In the genomic region with DNA sequence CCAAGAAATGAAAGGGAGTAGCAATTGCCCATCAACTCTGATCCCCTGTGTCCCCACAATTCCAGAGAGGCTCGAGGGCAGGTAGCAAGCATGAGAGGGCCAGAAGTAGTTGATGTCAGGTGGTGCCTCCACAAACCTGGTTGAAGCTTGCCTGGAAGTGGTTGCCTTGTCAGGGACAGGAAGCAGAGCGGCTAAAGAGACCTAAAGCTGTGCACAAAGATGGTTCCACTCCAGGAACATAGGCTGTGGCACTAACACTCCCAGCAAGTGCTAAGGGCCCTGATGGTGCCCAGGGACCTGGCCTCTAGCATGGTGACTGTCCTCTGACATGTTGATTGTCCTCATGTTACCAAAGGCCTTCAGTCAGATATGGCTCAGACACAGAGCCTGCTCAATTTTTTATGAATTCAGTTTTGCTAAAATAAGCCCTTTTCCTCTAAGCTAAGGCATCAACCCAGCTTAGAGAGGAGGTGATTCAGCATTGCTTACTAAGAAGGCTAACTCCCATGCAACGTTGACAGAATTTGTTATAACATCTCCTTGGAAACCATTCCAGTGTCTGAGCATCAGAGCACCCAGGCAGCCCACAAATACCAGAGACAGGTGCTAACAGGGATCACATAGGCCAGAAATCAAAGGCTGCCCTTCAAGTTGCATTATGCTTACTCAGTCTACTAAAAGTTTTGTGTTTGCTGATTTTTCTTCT, we compare ENCODE assay signal across 11 cellular contexts.
DNase-seq lines count a peak whose midpoint lies in the region; ATAC-seq and TF ChIP-seq lines count a peak whose summit lies in the region.
"Had no signal": no experiment of that assay in that cellular context is flagged by ENCODE, and none has a peak within 500 bp of the region (broad histone marks: within the 10 kb centered on the region; RNA-seq: fewer than 3 reads in every experiment).

No MANE protein-coding gene starts in this region.

- ATAC-seq in HG02571 (IDR thresholded peaks at IDR 0.05; ENCODE audit: unreplicated experiment) (no peak), GM21786 (IDR thresholded peaks at IDR 0.05; ENCODE audit: unreplicated experiment) (no peak)
- ATAC-seq: HCT116 had no signal

- H3K4ac ChIP-seq in H9 (ENCODE audit: low read depth, low read length) (no peak overlapping the region; the same call in 1 of the 2 replicates), mesendoderm (ENCODE audit: low read depth, low read length) (no peak overlapping the region)

- H3K14ac ChIP-seq in H9 (ENCODE audit: insufficient read depth, low read length) = no peak overlapping the region

- H3K27ac Mint-ChIP-seq in H9 = peak overlapping the region in 1 of 3 experiments; percentile 93; a peak in 1 of 7 replicates

- no peak overlapping the region for H3K18ac ChIP-seq in H9 (ENCODE audit: insufficient read length, low read depth, low read length)
- H3K18ac ChIP-seq in mesendoderm (ENCODE audit: low read length) = no peak overlapping the region

- TF ChIP-seq CTCF in H9 (conservative IDR thresholded peaks at IDR 0.05) (no peak), astrocyte of the cerebellum (IDR thresholded peaks at IDR 0.05; ENCODE audit: low read depth, low read length, missing control alignments) (no peak), GM10248 (IDR thresholded peaks at IDR 0.05; ENCODE audit: control extremely low read depth, extremely low read depth, low read depth, missing control alignments) (no peak)

- H3K4me1 ChIP-seq in H9 (ENCODE audit: insufficient read depth, low read length) (no peaks in the 10 kb centered on the region), mesendoderm (ENCODE audit: control insufficient read depth, low read depth, low read length) (no peaks in the 10 kb centered on the region)

- POLR2A ChIA-PET in GM10248 (lab: Yijun Ruan, JAX) = no interaction called here

- H3K27ac ChIP-seq in H9 (ENCODE audit: insufficient read length, low read depth, low read length) (no peak overlapping the region), mesendoderm (ENCODE audit: low read depth, low read length) (no peak overlapping the region)
- H3K27ac ChIP-seq: upper lobe of left lung had no signal

- H2BK120ac ChIP-seq in H9 (ENCODE audit: low read depth, low read length, poor library complexity, severe bottlenecking) (no peak overlapping the region), mesendoderm (ENCODE audit: low read depth, low read length) (no peak overlapping the region)

- H3K4me3 ChIP-seq in astrocyte of the cerebellum (ENCODE audit: low read depth, low read length) = no peak overlapping the region
- no peak overlapping the region for H3K4me3 ChIP-seq in mesendoderm (ENCODE audit: low read length)
- H3K4me3 ChIP-seq: spleen, upper lobe of left lung had no signal

- H3K4me3 Mint-ChIP-seq in H9 = no peak overlapping the region

- H3K9me3 ChIP-seq in H9 (ENCODE audit: control insufficient read depth, low read depth, low read length) = no peaks in the 10 kb centered on the region
- H3K9me3 ChIP-seq: spleen, upper lobe of left lung had no signal

- H3K4me2 ChIP-seq in H9 (ENCODE audit: insufficient read depth, insufficient read length, low read length) (no peak overlapping the region), mesendoderm (ENCODE audit: low read length) (no peak overlapping the region)

- H3K79me2 ChIP-seq in H9 (ENCODE audit: insufficient read depth, low read length) (no peaks in the 10 kb centered on the region), mesendoderm (ENCODE audit: control insufficient read depth, insufficient read depth, low read length) (no peaks in the 10 kb centered on the region)

- H2AK5ac ChIP-seq in H9 (ENCODE audit: insufficient read length, low read length) = no peak overlapping the region
- H2AK5ac ChIP-seq in mesendoderm (ENCODE audit: low read length) = no peak overlapping the region

- H4K20me1 ChIP-seq in H9 (ENCODE audit: control insufficient read depth, insufficient read depth, insufficient read length) = no peaks in the 10 kb centered on the region

- H3K4me1 Mint-ChIP-seq in H9 = no peaks in the 10 kb centered on the region; a peak in 1 of 4 replicates

- H4K91ac ChIP-seq in H9 (ENCODE audit: insufficient read length, low read depth, low read length) = no peak overlapping the region

- H2BK12ac ChIP-seq in H9 (ENCODE audit: insufficient read length, low read depth, low read length) = no peak overlapping the region

- no peaks in the 10 kb centered on the region for H3K9me3 Mint-ChIP-seq in H9

- in situ Hi-C loops in astrocyte of the cerebellum (cut with HindIII; ENCODE audit: low sequenced_read_pairs) = loop anchor here (5.0 kb wide), 1 partner anchor 94 kb away; no protein-coding TSS in a partner anchor

- DNase-seq in Ammon's horn (ENCODE audit: low spot score) (peak; percentile 55), H9 (no peak), astrocyte of the cerebellum (ENCODE audit: low read depth) (peak; percentile 66), mesendoderm (peak; percentile 66), GM10248 (ENCODE audit: extremely low spot score) (no peak)
- DNase-seq in stimulated activated CD4-positive, alpha-beta T cell treated with anti-CD3 and anti-CD28 coated beads, Interleukin-2, amount 100 ng/mL, for 24 hours = no peak
- DNase-seq: spleen had no signal

- no CpG with 5 or more reads among the region's 3 CpGs for WGBS in H9 (ENCODE audit: extremely low coverage, insufficient read length, low lambda C conversion rate)
- no CpG with 5 or more reads among the region's 3 CpGs for WGBS in mesendoderm (ENCODE audit: extremely low coverage, insufficient coverage, low lambda C conversion rate)

- H4K5ac ChIP-seq in H9 (ENCODE audit: insufficient read length, low read depth, low read length) (no peak overlapping the region), mesendoderm (ENCODE audit: low read length) (no peak overlapping the region)

- H3T11ph ChIP-seq in H9 (ENCODE audit: low read length) = no peak overlapping the region

- no peak overlapping the region for H2BK20ac ChIP-seq in H9 (ENCODE audit: low read depth, low read length, poor library complexity, severe bottlenecking)

- no peaks in the 10 kb centered on the region for H3K36me3 Mint-ChIP-seq in H9 (ENCODE audit: insufficient read depth in 1 of 3, low read depth in 3 of 3)

- H2BK5ac ChIP-seq in H9 (ENCODE audit: insufficient read length, low read length) (no peak overlapping the region), mesendoderm (ENCODE audit: low read length) (no peak overlapping the region)

- no peak overlapping the region for H3K23ac ChIP-seq in H9 (ENCODE audit: insufficient read length, low read depth, low read length)
- H3K23ac ChIP-seq in mesendoderm (ENCODE audit: low read length) = no peak overlapping the region

- no peak overlapping the region for H2AFZ ChIP-seq in H9 (ENCODE audit: low read length)

- CTCF ChIA-PET in GM10248 (lab: Yijun Ruan, JAX) = no interaction called here

- H3K23me2 ChIP-seq in H9 (ENCODE audit: insufficient read length, low read depth, low read length, poor library complexity, severe bottlenecking) = no peaks in the 10 kb centered on the region

- H3K27me3 ChIP-seq in H9 (ENCODE audit: insufficient read depth, low read length) (no peaks in the 10 kb centered on the region), mesendoderm (ENCODE audit: insufficient read depth, low read length, poor library complexity) (no peaks in the 10 kb centered on the region)
- H3K27me3 ChIP-seq: spleen, upper lobe of left lung had no signal

- H2BK15ac ChIP-seq in H9 (ENCODE audit: low read depth, low read length) = no peak overlapping the region
- H2BK15ac ChIP-seq in mesendoderm (replicated peaks; ENCODE audit: low read depth) = no peak overlapping the region

- H3K79me1 ChIP-seq in H9 (ENCODE audit: insufficient read depth, low read depth, low read length, poor library complexity, severe bottlenecking) (no peaks in the 10 kb centered on the region), mesendoderm (ENCODE audit: low read length) (no peaks in the 10 kb centered on the region)

- no peaks in the 10 kb centered on the region; the same call in 1 of the 2 replicates for H3K27me3 Mint-ChIP-seq in H9 (ENCODE audit: low read depth)

- no peaks in the 10 kb centered on the region for H3K36me3 ChIP-seq in mesendoderm (ENCODE audit: control insufficient read depth, insufficient read depth, low read length)
- H3K36me3 ChIP-seq: spleen, upper lobe of left lung had no signal

- H4K8ac ChIP-seq in H9 (replicated peaks; ENCODE audit: insufficient read length, low read depth, low read length) (peak overlapping the region; percentile 50), mesendoderm (ENCODE audit: low read depth, low read length) (no peak overlapping the region)

- H3K9ac ChIP-seq in H9 (ENCODE audit: extremely low read depth, insufficient read length, low read length) (no peak overlapping the region), mesendoderm (ENCODE audit: low read length) (no peak overlapping the region)

- no peak overlapping the region for H3K56ac ChIP-seq in H9 (ENCODE audit: insufficient read length, low read depth, low read length)
- no peak overlapping the region for H3K56ac ChIP-seq in mesendoderm (ENCODE audit: low read length)

Comparison
In these comparisons a context has a peak if more than half of its experiments do, and no peak if none do; other contexts are left out.
1. DNase-seq: peak in Ammon's horn (single experiment), astrocyte of the cerebellum (single experiment) and mesendoderm (single experiment); none in H9 (single experiment), GM10248 (single experiment) and stimulated activated CD4-positive, alpha-beta T cell treated with anti-CD3 and anti-CD28 coated beads, Interleukin-2, amount 100 ng/mL, for 24 hours (0 of 2).